In the genomic region with DNA sequence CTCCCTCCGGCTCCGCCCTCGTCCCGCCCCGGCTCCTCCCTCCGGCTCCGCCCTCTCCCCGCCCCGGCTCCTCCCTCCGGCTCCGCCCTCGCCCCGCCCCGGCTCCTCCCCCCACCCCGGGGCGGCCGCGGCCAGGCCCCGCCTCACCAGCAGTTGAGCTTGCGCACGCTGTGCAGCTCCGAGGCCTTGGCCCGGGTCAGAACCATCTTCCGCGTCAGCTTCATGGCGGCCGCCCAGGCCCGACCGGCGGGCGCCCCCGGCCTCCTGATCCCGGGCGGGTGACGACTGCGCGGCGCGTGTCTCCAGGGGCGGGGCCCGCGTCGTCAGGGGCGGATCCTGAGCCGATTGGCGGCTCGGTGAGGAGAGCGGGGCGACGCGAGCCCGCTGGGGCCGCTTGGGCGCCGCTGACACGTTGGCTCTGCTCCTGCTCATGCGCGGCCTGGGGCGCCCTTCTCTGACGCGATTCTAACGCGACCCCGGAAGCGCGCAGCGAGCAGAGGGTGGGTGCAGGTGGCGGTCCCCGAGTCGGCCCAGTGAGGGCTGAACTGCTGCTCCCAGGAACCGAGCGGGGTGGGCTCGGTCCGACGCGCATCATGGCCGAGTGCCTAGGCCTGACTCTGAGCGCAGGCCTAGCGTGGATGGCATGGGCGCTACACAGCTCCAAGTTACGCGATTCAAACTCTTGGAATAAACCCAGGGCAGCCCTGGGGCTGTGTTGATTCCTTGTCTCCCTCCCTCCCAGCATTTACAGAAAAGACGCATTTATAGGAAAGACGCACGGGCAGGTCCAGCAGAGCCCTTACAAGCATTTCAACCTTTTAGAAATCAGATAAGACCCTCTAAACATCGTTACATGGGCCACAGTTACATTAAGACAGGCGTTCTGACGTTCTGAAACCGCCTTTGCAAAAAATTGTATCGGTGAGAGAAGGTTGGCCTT, we compare ENCODE assay signal across 1 cellular context.
TF ChIP-seq lines count a peak whose summit lies in the region.

A gene (minus strand): TSS at position 420 of the 940 bp plus-strand sequence. CDS start 196 bp downstream, at position 224.

TF ChIP-seq in GM23338, 12 proteins besides CTCF, POLR2A, EP300 and RAD21 (continued from another document):
- TF ChIP-seq, protein P1, sequence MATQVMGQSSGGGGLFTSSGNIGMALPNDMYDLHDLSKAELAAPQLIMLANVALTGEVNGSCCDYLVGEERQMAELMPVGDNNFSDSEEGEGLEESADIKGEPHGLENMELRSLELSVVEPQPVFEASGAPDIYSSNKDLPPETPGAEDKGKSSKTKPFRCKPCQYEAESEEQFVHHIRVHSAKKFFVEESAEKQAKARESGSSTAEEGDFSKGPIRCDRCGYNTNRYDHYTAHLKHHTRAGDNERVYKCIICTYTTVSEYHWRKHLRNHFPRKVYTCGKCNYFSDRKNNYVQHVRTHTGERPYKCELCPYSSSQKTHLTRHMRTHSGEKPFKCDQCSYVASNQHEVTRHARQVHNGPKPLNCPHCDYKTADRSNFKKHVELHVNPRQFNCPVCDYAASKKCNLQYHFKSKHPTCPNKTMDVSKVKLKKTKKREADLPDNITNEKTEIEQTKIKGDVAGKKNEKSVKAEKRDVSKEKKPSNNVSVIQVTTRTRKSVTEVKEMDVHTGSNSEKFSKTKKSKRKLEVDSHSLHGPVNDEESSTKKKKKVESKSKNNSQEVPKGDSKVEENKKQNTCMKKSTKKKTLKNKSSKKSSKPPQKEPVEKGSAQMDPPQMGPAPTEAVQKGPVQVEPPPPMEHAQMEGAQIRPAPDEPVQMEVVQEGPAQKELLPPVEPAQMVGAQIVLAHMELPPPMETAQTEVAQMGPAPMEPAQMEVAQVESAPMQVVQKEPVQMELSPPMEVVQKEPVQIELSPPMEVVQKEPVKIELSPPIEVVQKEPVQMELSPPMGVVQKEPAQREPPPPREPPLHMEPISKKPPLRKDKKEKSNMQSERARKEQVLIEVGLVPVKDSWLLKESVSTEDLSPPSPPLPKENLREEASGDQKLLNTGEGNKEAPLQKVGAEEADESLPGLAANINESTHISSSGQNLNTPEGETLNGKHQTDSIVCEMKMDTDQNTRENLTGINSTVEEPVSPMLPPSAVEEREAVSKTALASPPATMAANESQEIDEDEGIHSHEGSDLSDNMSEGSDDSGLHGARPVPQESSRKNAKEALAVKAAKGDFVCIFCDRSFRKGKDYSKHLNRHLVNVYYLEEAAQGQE (IDR thresholded peaks at IDR 0.05; ENCODE audit: unreplicated experiment) = no peak
- TF ChIP-seq EZH2phosphoT487 (IDR thresholded peaks at IDR 0.05; ENCODE audit: unreplicated experiment) = no peak
- TF ChIP-seq, protein P2, sequence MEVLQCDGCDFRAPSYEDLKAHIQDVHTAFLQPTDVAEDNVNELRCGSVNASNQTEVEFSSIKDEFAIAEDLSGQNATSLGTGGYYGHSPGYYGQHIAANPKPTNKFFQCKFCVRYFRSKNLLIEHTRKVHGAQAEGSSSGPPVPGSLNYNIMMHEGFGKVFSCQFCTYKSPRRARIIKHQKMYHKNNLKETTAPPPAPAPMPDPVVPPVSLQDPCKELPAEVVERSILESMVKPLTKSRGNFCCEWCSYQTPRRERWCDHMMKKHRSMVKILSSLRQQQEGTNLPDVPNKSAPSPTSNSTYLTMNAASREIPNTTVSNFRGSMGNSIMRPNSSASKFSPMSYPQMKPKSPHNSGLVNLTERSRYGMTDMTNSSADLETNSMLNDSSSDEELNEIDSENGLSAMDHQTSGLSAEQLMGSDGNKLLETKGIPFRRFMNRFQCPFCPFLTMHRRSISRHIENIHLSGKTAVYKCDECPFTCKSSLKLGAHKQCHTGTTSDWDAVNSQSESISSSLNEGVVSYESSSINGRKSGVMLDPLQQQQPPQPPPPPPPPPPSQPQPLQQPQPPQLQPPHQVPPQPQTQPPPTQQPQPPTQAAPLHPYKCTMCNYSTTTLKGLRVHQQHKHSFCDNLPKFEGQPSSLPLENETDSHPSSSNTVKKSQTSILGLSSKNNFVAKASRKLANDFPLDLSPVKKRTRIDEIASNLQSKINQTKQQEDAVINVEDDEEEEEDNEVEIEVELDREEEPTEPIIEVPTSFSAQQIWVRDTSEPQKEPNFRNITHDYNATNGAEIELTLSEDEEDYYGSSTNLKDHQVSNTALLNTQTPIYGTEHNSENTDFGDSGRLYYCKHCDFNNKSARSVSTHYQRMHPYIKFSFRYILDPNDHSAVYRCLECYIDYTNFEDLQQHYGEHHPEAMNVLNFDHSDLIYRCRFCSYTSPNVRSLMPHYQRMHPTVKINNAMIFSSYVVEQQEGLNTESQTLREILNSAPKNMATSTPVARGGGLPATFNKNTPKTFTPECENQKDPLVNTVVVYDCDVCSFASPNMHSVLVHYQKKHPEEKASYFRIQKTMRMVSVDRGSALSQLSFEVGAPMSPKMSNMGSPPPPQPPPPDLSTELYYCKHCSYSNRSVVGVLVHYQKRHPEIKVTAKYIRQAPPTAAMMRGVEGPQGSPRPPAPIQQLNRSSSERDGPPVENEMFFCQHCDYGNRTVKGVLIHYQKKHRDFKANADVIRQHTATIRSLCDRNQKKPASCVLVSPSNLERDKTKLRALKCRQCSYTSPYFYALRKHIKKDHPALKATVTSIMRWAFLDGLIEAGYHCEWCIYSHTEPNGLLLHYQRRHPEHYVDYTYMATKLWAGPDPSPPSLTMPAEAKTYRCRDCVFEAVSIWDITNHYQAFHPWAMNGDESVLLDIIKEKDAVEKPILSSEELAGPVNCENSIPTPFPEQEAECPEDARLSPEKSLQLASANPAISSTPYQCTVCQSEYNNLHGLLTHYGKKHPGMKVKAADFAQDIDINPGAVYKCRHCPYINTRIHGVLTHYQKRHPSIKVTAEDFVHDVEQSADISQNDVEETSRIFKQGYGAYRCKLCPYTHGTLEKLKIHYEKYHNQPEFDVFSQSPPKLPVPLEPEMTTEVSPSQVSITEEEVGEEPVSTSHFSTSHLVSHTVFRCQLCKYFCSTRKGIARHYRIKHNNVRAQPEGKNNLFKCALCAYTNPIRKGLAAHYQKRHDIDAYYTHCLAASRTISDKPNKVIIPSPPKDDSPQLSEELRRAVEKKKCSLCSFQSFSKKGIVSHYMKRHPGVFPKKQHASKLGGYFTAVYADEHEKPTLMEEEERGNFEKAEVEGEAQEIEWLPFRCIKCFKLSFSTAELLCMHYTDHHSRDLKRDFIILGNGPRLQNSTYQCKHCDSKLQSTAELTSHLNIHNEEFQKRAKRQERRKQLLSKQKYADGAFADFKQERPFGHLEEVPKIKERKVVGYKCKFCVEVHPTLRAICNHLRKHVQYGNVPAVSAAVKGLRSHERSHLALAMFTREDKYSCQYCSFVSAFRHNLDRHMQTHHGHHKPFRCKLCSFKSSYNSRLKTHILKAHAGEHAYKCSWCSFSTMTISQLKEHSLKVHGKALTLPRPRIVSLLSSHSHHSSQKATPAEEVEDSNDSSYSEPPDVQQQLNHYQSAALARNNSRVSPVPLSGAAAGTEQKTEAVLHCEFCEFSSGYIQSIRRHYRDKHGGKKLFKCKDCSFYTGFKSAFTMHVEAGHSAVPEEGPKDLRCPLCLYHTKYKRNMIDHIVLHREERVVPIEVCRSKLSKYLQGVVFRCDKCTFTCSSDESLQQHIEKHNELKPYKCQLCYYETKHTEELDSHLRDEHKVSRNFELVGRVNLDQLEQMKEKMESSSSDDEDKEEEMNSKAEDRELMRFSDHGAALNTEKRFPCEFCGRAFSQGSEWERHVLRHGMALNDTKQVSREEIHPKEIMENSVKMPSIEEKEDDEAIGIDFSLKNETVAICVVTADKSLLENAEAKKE (CRISPR knock-in tag; IDR thresholded peaks at IDR 0.05) = no peak
- TF ChIP-seq CREB1 (CRISPR knock-in tag; IDR thresholded peaks at IDR 0.05; ENCODE audit: low read depth) = peak; percentile 99
- no peak for TF ChIP-seq JUNB (IDR thresholded peaks at IDR 0.05; ENCODE audit: unreplicated experiment)
